2 cellular contexts compared by ENCODE assay signal in the genomic region with DNA sequence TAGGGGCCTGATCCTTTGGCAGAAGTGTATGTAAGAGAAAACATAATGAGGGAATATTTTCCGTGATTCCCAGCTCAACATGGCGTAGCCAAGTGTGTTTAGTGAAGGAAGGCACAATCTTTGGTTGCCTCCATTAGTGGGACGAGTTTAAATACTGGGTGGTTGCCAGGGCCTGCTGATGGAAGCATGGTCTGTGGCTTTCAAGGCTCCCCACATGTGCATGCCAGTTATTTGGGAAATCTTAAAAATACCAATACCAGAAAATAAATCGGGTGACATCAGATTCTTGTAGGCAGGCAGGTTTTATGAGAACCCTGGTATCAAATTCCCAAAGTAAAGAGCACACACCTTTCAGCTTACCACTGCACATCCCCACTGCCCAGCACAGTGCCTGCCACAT.
TF ChIP-seq lines count a peak whose summit lies in the region.

No MANE protein-coding gene starts in this region.

TF ChIP-seq in HEK293, 187 proteins besides CTCF, POLR2A, EP300 and RAD21:
- TF ChIP-seq, protein P1, sequence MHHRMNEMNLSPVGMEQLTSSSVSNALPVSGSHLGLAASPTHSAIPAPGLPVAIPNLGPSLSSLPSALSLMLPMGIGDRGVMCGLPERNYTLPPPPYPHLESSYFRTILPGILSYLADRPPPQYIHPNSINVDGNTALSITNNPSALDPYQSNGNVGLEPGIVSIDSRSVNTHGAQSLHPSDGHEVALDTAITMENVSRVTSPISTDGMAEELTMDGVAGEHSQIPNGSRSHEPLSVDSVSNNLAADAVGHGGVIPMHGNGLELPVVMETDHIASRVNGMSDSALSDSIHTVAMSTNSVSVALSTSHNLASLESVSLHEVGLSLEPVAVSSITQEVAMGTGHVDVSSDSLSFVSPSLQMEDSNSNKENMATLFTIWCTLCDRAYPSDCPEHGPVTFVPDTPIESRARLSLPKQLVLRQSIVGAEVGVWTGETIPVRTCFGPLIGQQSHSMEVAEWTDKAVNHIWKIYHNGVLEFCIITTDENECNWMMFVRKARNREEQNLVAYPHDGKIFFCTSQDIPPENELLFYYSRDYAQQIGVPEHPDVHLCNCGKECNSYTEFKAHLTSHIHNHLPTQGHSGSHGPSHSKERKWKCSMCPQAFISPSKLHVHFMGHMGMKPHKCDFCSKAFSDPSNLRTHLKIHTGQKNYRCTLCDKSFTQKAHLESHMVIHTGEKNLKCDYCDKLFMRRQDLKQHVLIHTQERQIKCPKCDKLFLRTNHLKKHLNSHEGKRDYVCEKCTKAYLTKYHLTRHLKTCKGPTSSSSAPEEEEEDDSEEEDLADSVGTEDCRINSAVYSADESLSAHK (tag by site-specific recombination; IDR thresholded peaks at IDR 0.05), result peak; percentile 77
- TF ChIP-seq, protein P2, sequence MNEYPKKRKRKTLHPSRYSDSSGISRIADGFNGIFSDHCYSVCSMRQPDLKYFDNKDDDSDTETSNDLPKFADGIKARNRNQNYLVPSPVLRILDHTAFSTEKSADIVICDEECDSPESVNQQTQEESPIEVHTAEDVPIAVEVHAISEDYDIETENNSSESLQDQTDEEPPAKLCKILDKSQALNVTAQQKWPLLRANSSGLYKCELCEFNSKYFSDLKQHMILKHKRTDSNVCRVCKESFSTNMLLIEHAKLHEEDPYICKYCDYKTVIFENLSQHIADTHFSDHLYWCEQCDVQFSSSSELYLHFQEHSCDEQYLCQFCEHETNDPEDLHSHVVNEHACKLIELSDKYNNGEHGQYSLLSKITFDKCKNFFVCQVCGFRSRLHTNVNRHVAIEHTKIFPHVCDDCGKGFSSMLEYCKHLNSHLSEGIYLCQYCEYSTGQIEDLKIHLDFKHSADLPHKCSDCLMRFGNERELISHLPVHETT (tag by site-specific recombination; IDR thresholded peaks at IDR 0.05), result no peak
- TF ChIP-seq ZNF202 (tag by site-specific recombination; IDR thresholded peaks at IDR 0.05; ENCODE audit: borderline replicate concordance) (no peak), ZNF501 (tag by site-specific recombination; IDR thresholded peaks at IDR 0.05) (0 out of 2 replicates have a peak, but pooled peaks have one; percentile 13)

TF ChIP-seq in GM12878, 131 proteins besides CTCF, POLR2A, EP300 and RAD21:
- TF ChIP-seq PAX8 (IDR thresholded peaks at IDR 0.05) (no peak), GABPA (IDR thresholded peaks at IDR 0.05; ENCODE audit: low read depth) (no peak)
- TF ChIP-seq, protein P3, sequence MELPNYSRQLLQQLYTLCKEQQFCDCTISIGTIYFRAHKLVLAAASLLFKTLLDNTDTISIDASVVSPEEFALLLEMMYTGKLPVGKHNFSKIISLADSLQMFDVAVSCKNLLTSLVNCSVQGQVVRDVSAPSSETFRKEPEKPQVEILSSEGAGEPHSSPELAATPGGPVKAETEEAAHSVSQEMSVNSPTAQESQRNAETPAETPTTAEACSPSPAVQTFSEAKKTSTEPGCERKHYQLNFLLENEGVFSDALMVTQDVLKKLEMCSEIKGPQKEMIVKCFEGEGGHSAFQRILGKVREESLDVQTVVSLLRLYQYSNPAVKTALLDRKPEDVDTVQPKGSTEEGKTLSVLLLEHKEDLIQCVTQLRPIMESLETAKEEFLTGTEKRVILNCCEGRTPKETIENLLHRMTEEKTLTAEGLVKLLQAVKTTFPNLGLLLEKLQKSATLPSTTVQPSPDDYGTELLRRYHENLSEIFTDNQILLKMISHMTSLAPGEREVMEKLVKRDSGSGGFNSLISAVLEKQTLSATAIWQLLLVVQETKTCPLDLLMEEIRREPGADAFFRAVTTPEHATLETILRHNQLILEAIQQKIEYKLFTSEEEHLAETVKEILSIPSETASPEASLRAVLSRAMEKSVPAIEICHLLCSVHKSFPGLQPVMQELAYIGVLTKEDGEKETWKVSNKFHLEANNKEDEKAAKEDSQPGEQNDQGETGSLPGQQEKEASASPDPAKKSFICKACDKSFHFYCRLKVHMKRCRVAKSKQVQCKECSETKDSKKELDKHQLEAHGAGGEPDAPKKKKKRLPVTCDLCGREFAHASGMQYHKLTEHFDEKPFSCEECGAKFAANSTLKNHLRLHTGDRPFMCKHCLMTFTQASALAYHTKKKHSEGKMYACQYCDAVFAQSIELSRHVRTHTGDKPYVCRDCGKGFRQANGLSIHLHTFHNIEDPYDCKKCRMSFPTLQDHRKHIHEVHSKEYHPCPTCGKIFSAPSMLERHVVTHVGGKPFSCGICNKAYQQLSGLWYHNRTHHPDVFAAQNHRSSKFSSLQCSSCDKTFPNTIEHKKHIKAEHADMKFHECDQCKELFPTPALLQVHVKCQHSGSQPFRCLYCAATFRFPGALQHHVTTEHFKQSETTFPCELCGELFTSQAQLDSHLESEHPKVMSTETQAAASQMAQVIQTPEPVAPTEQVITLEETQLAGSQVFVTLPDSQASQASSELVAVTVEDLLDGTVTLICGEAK (IDR thresholded peaks at IDR 0.05; ENCODE audit: borderline replicate concordance), result no peak
- TF ChIP-seq, protein P4, sequence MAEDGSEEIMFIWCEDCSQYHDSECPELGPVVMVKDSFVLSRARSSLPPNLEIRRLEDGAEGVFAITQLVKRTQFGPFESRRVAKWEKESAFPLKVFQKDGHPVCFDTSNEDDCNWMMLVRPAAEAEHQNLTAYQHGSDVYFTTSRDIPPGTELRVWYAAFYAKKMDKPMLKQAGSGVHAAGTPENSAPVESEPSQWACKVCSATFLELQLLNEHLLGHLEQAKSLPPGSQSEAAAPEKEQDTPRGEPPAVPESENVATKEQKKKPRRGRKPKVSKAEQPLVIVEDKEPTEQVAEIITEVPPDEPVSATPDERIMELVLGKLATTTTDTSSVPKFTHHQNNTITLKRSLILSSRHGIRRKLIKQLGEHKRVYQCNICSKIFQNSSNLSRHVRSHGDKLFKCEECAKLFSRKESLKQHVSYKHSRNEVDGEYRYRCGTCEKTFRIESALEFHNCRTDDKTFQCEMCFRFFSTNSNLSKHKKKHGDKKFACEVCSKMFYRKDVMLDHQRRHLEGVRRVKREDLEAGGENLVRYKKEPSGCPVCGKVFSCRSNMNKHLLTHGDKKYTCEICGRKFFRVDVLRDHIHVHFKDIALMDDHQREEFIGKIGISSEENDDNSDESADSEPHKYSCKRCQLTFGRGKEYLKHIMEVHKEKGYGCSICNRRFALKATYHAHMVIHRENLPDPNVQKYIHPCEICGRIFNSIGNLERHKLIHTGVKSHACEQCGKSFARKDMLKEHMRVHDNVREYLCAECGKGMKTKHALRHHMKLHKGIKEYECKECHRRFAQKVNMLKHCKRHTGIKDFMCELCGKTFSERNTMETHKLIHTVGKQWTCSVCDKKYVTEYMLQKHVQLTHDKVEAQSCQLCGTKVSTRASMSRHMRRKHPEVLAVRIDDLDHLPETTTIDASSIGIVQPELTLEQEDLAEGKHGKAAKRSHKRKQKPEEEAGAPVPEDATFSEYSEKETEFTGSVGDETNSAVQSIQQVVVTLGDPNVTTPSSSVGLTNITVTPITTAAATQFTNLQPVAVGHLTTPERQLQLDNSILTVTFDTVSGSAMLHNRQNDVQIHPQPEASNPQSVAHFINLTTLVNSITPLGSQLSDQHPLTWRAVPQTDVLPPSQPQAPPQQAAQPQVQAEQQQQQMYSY (CRISPR knock-in tag; IDR thresholded peaks at IDR 0.05), result no peak
- TF ChIP-seq, protein P5, sequence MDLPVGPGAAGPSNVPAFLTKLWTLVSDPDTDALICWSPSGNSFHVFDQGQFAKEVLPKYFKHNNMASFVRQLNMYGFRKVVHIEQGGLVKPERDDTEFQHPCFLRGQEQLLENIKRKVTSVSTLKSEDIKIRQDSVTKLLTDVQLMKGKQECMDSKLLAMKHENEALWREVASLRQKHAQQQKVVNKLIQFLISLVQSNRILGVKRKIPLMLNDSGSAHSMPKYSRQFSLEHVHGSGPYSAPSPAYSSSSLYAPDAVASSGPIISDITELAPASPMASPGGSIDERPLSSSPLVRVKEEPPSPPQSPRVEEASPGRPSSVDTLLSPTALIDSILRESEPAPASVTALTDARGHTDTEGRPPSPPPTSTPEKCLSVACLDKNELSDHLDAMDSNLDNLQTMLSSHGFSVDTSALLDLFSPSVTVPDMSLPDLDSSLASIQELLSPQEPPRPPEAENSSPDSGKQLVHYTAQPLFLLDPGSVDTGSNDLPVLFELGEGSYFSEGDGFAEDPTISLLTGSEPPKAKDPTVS (IDR thresholded peaks at IDR 0.05; ENCODE audit: low read depth, low read length), result no peak
